8 cellular contexts compared by ENCODE assay signal in genomic region chr4:107354304-107354703, GRCh38.
DNase-seq lines count a peak whose midpoint lies in the region; ATAC-seq, FAIRE-seq and TF ChIP-seq lines count a peak whose summit lies in the region.
"Not testable (repeated sequence)": the region's sequence is repeated elsewhere in the genome, so short reads cannot be mapped to it uniquely, and the experiment has no call there.

No MANE protein-coding gene starts in this region.

- not testable (repeated sequence) for H3K9ac ChIP-seq in KMS-11; PC-3 (ENCODE audit: low read length); H1 (replicated peaks in 1 of 4; ENCODE audit: extremely low read depth in 1 of 4, low read depth in 3 of 4, low read length in 3 of 4)

- intact Hi-C loops in PC-3 (cut with micrococcal nuclease) = not testable (repeated sequence)

- not testable (repeated sequence) for H3K4me3 ChIP-seq in BE2C (ENCODE audit: low read depth, low read length); GM12865 (ENCODE audit: low read depth, low read length); KMS-11 (IDR thresholded peaks at IDR 0.05; ENCODE audit: insufficient read depth, low read depth, low read length); PC-3 (ENCODE audit: low read length); H1 (ENCODE audit: extremely low read depth in 1 of 4, insufficient read depth in 2 of 4, low read depth in 3 of 4, low read length in 4 of 4)

- DNase-seq in BE2C (peak; percentile 73), PC-3 (peak; percentile 48), H1 (ENCODE audit: low read depth in 1 of 2, low spot score in 2 of 2) (peak; percentile 33 to 83), islet precursor cell (peak; percentile 63)
- DNase-seq in GM12865 (ENCODE audit: low read depth) = not testable (repeated sequence)
- DNase-seq in activated CD4-positive, alpha-beta T cell treated with anti-CD3 and anti-CD28 coated beads, Interleukin-2, amount 50 U/mL, for 48 hours = peak; percentile 7 to 11
- DNase-seq in stimulated activated CD4-positive, alpha-beta T cell treated with anti-CD3 and anti-CD28 coated beads, Interleukin-15, amount 100 ng/mL, for 24 hours = peak; percentile 4

- not testable (repeated sequence) for ATAC-seq in PC-3

- not testable (repeated sequence) for H2AK5ac ChIP-seq in H1 (ENCODE audit: low read depth, low read length)

- H3K79me2 ChIP-seq in KMS-11 (ENCODE audit: insufficient read depth, low read depth); PC-3 (ENCODE audit: low read length); H1 (ENCODE audit: control insufficient read depth in 1 of 2, insufficient read depth in 2 of 2, low read length in 2 of 2): not testable (repeated sequence)

- H3K4ac ChIP-seq in H1 (replicated peaks; ENCODE audit: insufficient read length, low read depth, low read length) = not testable (repeated sequence)

- not testable (repeated sequence) for H3F3A ChIP-seq in PC-3 (ENCODE audit: low read length, unreplicated experiment)

- H3K56ac ChIP-seq in H1 (replicated peaks; ENCODE audit: insufficient read length, low read depth, low read length) = not testable (repeated sequence)

- TF ChIP-seq RAD21 in H1 (IDR thresholded peaks at IDR 0.05 in 1 of 2, conservative IDR thresholded peaks at IDR 0.05 in 1 of 2; ENCODE audit: low read depth in 2 of 2, low read length in 2 of 2) = peak; percentile 80 to 83

- H3K23ac ChIP-seq in H1 (ENCODE audit: insufficient read length) = not testable (repeated sequence)

- H3K36me3 ChIP-seq in BE2C; KMS-11 (ENCODE audit: insufficient read depth); PC-3 (ENCODE audit: low read depth, low read length); H1 (ENCODE audit: control insufficient read depth in 2 of 4, insufficient read depth in 4 of 4, low read length in 3 of 4): not testable (repeated sequence)

- not testable (repeated sequence) for H3K27me3 ChIP-seq in BE2C; KMS-11 (ENCODE audit: insufficient read depth, low read depth); PC-3 (ENCODE audit: low read length); H1 (replicated peaks in 1 of 4; ENCODE audit: control insufficient read depth in 3 of 4, extremely low read depth in 1 of 4, insufficient read depth in 3 of 4, low read length in 3 of 4)

- not testable (repeated sequence) for H3K79me1 ChIP-seq in H1 (ENCODE audit: low read depth, low read length)

- not testable (repeated sequence) for H3K23me2 ChIP-seq in H1 (ENCODE audit: low read depth, low read length)

- not testable (repeated sequence) for H3K9me2 ChIP-seq in PC-3 (replicated peaks; ENCODE audit: low read length)

- POLR2A ChIA-PET in PC-3 (lab: Charles Lee; ENCODE audit: unreplicated experiment); H1 (lab: Charles Lee; ENCODE audit: partially characterized antibody): not testable (repeated sequence)

- H4K5ac ChIP-seq in H1 (ENCODE audit: insufficient read length, low read depth, low read length) = not testable (repeated sequence)

- H3K14ac ChIP-seq in H1 (ENCODE audit: insufficient read length) = not testable (repeated sequence)

- WGBS in H1 (ENCODE audit: extremely low coverage in 1 of 2, insufficient coverage in 1 of 2, insufficient read length in 1 of 2, insufficient replicate concordance in 2 of 2, low coverage in 1 of 2, low lambda C conversion rate in 2 of 2, missing lambda C conversion rate in 1 of 2), 2 experiments = 69% methylated on average over 11 of the region's 11 CpGs; no CpG with 5 or more reads in 1 of the 2 experiments

- not testable (repeated sequence) for H2BK15ac ChIP-seq in H1 (ENCODE audit: low read length)

- not testable (repeated sequence) for H2BK5ac ChIP-seq in H1 (ENCODE audit: low read depth, low read length)

- H3K4me1 ChIP-seq in BE2C; KMS-11 (ENCODE audit: low read depth, poor library complexity, severe bottlenecking); PC-3 (ENCODE audit: insufficient read depth, low read length); H1 (replicated peaks in 1 of 4; ENCODE audit: control insufficient read depth in 3 of 4, insufficient read depth in 4 of 4, low read length in 3 of 4): not testable (repeated sequence)

- H2BK120ac ChIP-seq in H1 (replicated peaks; ENCODE audit: low read depth, low read length) = not testable (repeated sequence)

- H4K91ac ChIP-seq in H1 (replicated peaks; ENCODE audit: insufficient read length, low read length) = not testable (repeated sequence)

- H2BK20ac ChIP-seq in H1 (ENCODE audit: low read length) = not testable (repeated sequence)

- H2BK12ac ChIP-seq in H1 (ENCODE audit: low read depth, low read length) = not testable (repeated sequence)

- not testable (repeated sequence) for H3K18ac ChIP-seq in H1 (ENCODE audit: extremely low read depth, low read length)

- not testable (repeated sequence) for H4K20me1 ChIP-seq in KMS-11 (ENCODE audit: insufficient read depth); PC-3 (ENCODE audit: low read length); H1 (replicated peaks in 1 of 2; ENCODE audit: control insufficient read depth in 1 of 2, insufficient read depth in 2 of 2, low read length in 2 of 2)

- TF ChIP-seq EP300 in H1 (IDR thresholded peaks at IDR 0.05; ENCODE audit: borderline replicate concordance in 1 of 2, low read depth in 2 of 2, low read length in 2 of 2) = not testable (repeated sequence)

- not testable (repeated sequence) for H2AFZ ChIP-seq in KMS-11 (ENCODE audit: low read depth); PC-3 (ENCODE audit: low read length); H1 (ENCODE audit: low read length)

- not testable (repeated sequence) for TF ChIP-seq POLR2A in H1 (IDR thresholded peaks at IDR 0.05; ENCODE audit: control extremely low read depth in 1 of 2, low read depth in 2 of 2, low read length in 2 of 2)

- BruUV-seq in PC-3 (replicated peaks; lab: Mats Ljungman, UMichigan) = not testable (repeated sequence)

- not testable (repeated sequence) for H3K4me2 ChIP-seq in KMS-11; PC-3 (ENCODE audit: low read length); H1 (ENCODE audit: insufficient read depth in 1 of 2, low read depth in 2 of 2, low read length in 2 of 2)

- TF ChIP-seq CTCF in BE2C (IDR thresholded peaks at IDR 0.05; ENCODE audit: low read depth, low read length) = peak; percentile 65
- peak; percentile 12 for TF ChIP-seq CTCF in GM12865 (IDR thresholded peaks at IDR 0.05; ENCODE audit: insufficient read depth, low read depth, low read length, missing control alignments)
- TF ChIP-seq CTCF in KMS-11 (conservative IDR thresholded peaks at IDR 0.05; ENCODE audit: low read depth, low read length) = peak; percentile 34; the same call in 1 of the 2 replicates
- peak; percentile 39; the same call in 1 of the 2 replicates for TF ChIP-seq CTCF in PC-3 (conservative IDR thresholded peaks at IDR 0.05; ENCODE audit: low read depth, low read length)
- peak; percentile 56 to 67 (median 64) for TF ChIP-seq CTCF in H1 (IDR thresholded peaks at IDR 0.05; ENCODE audit: control extremely low read depth in 1 of 3, insufficient read depth in 1 of 3, low read depth in 1 of 3, low read length in 3 of 3)

- H3K9me3 ChIP-seq in BE2C; PC-3 (ENCODE audit: low read length); H1 (ENCODE audit: insufficient read depth in 2 of 2, low read depth in 1 of 2, low read length in 1 of 2): not testable (repeated sequence)

- H3K27ac ChIP-seq in KMS-11; PC-3 (ENCODE audit: low read length); H1 (ENCODE audit: low read depth, low read length): not testable (repeated sequence)

- not testable (repeated sequence) for H4K8ac ChIP-seq in H1 (ENCODE audit: extremely low read depth, insufficient read depth, low read length)

- CTCF ChIA-PET in PC-3 (lab: Charles Lee) = not testable (repeated sequence)
- CTCF ChIA-PET in H1 (lab: Charles Lee; ENCODE audit: partially characterized antibody) = interaction anchor here (0.8 to 1.3 kb wide), 3 partner anchors 13 to 171 kb away, joined by 4 to 7 read pairs (median 5); no protein-coding TSS in a partner anchor

- not testable (repeated sequence) for FAIRE-seq in H1 (lab: Jason Lieb, UNC)

Comparison
In these comparisons a context has a peak if more than half of its experiments do, and no peak if none do; other contexts are left out.
1. CTCF ChIP-seq: peak in every context shown above with its lines; median percentile 65 in BE2C; 64 in H1; 39 in PC-3; 34 in KMS-11; 12 in GM12865.